ENCODE assay signal across 9 cellular contexts in the genomic region with DNA sequence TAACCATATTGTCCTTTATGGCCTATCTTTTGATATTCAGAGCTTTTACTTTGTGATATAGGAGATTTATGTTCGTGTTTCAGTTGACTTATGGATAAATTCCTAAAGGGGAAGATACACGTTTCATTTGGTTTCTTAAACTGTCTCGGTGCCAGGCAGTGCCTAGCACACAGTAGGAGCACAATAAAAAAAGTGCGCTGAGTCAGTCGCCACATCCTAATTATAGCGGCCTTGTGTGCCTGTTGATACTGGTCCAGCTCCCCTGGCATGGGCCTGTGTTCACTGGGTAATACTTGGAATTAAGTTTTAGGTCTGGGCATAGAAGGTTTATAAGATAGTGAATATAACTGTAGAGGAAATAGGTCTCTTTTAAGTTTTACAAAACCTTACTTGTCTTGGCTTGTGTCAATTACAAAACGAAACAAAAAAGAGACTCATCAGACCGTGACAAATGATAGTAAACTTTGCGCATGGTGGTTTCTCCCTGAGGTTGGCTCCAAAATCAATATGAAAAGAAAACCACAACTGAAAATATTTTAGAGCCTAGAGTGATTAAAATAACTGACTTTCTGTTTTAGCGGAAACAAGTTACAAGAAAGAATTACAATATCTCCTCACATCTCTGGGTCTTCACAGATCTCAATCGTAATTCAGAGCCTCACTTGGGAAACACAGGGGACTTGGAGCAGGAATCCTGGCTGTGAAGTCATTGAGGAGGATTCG.
A peak's percentile ranks its signal among the peaks of the same experiment; 100 is the strongest.
DNase-seq lines count a peak whose midpoint lies in the region; ATAC-seq and TF ChIP-seq lines count a peak whose summit lies in the region.
"Had no signal": no experiment of that assay in that cellular context is flagged by ENCODE, and none has a peak within 500 bp of the region (broad histone marks: within the 10 kb centered on the region; RNA-seq: fewer than 3 reads in every experiment).

No MANE protein-coding gene starts in this region.

- no peaks in the 10 kb centered on the region for H3K27me3 ChIP-seq in BE2C
- H3K27me3 ChIP-seq: cardiac muscle cell had no signal

- H3K4me1 ChIP-seq in BE2C, result no peaks in the 10 kb centered on the region

- H3K9me3 ChIP-seq in BE2C, result no peaks in the 10 kb centered on the region

- TF ChIP-seq POLR2A in GM18505 (IDR thresholded peaks at IDR 0.05; ENCODE audit: borderline replicate concordance, extremely low read depth, insufficient read depth, insufficient read length), result no peak

- H3K4me3 ChIP-seq in BE2C (ENCODE audit: low read depth, low read length), result no peak overlapping the region
- H3K4me3 ChIP-seq: cardiac muscle cell had no signal

- DNase-seq in COLO668 (lab: John Stamatoyannopoulos, UW; ENCODE audit: unreplicated experiment) (peak; percentile 20), astrocyte of the hippocampus (ENCODE audit: low read depth, low spot score) (peak; percentile 75), BE2C (no peak), OCI-M2 (lab: John Stamatoyannopoulos, UW; ENCODE audit: unreplicated experiment) (no peak)
- no peak for DNase-seq in activated CD8-positive, alpha-beta memory T cell treated with anti-CD3 and anti-CD28 coated beads, Interleukin-2, amount 50 U/mL, for 4 hours

- TF ChIP-seq CTCF in BE2C (IDR thresholded peaks at IDR 0.05; ENCODE audit: low read depth, low read length), result no peak

- H3K36me3 ChIP-seq in BE2C, result no peaks in the 10 kb centered on the region
- H3K36me3 ChIP-seq: cardiac muscle cell had no signal

- ATAC-seq in GM19324 (IDR thresholded peaks at IDR 0.05; ENCODE audit: low FRiP score, unreplicated experiment) (peak; percentile 53), HG03565 (IDR thresholded peaks at IDR 0.05; ENCODE audit: unreplicated experiment) (peak; percentile 53), GM18505 (IDR thresholded peaks at IDR 0.05; ENCODE audit: unreplicated experiment) (no peak)

Comparison
In these comparisons a context has a peak if more than half of its experiments do, and no peak if none do; other contexts are left out.
1. DNase-seq: peak in COLO668 (single experiment) and astrocyte of the hippocampus (single experiment); none in activated CD8-positive, alpha-beta memory T cell treated with anti-CD3 and anti-CD28 coated beads, Interleukin-2, amount 50 U/mL, for 4 hours (single experiment), BE2C (single experiment) and OCI-M2 (single experiment).